In the genomic region with DNA sequence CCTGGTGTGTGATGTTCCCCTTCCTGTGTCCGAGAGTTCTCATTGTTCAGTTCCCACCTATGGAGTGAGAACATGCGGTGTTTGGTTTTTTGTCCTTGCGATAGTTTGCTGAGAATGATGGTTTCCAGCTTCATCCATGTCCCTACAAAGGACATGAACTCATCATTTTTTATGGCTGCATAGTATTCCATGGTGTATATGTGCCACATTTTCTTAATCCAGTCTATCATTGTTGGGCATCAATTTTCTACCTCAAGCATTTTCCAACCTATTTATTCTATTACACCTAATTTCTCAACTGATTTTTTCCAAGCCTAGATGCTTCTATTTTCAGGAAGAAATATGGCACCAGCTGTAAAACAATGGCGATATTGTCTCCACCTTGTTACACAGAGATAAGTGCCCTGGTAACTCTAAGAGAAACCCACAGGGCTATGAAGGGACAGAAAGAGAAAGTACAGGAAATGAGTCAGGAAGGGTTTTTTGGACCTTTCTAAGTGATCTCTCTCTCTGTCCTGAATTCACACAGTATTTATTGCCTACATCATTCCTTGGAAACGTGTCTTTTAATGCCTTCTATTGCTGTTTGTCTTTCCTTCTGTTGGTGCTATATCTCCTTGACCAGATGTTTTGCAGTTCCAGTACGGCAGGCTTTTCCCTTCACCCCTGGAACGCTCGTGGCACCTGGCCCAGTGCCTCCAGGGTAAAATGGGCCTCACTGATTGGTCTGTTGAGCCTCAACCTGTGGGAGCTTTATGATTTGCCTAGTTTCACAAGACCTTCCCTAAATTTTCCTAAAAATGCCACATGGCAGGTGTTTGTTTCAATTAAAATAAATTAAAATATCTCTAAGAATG, we compare ENCODE assay signal across 14 cellular contexts. TPM values are rescaled to one million over a fixed set of nuclear protein-coding genes. Genes with fewer than 3 reads are reported as not detected.
DNase-seq lines count a peak whose midpoint lies in the region; ATAC-seq and TF ChIP-seq lines count a peak whose summit lies in the region.
"Had no signal": no experiment of that assay in that cellular context is flagged by ENCODE, and none has a peak within 500 bp of the region (broad histone marks: within the 10 kb centered on the region; RNA-seq: fewer than 3 reads in every experiment).

No MANE protein-coding gene starts in this region.

- WGBS in stomach, 5 donors: 56 to 67% (median 64%) methylated on average over 8 of the region's 8 CpGs

- in situ Hi-C loops in gastrocnemius medialis (cut with MboI; ENCODE audit: low sequenced_read_pairs in 4 of 4): no loop called here

- H3K27ac ChIP-seq in stomach (peak overlapping the region; percentile 3 to 79 (median 73)), gastrocnemius medialis (no peak overlapping the region)
- H3K27ac ChIP-seq: epithelial cell of prostate, tibial artery had no signal

- ATAC-seq in activated T-cell treated with anti-CD3 and anti-CD28 coated beads, Interleukin-2, amount 50 U/mL, for 4 hours: peak; percentile 62 to 80
- no peak for ATAC-seq in gastrocnemius medialis

- no peaks in the 10 kb centered on the region for H3K36me3 Mint-ChIP-seq in activated T-cell treated with anti-CD3 and anti-CD28 coated beads, Interleukin-2, amount 50 U/mL, for 4 hours (ENCODE audit: insufficient read depth)

- TF ChIP-seq EP300 in stomach (IDR thresholded peaks at IDR 0.05): no peak

- H3K9me3 Mint-ChIP-seq in activated T-cell treated with anti-CD3 and anti-CD28 coated beads, Interleukin-2, amount 50 U/mL, for 4 hours: peaks cover 5% of the 10 kb centered on the region
- H3K9me3 Mint-ChIP-seq: central memory CD8-positive, alpha-beta T cell had no signal

- no peak overlapping the region for H3K4me3 Mint-ChIP-seq in activated T-cell treated with anti-CD3 and anti-CD28 coated beads, Interleukin-2, amount 50 U/mL, for 4 hours
- H3K4me3 Mint-ChIP-seq: central memory CD8-positive, alpha-beta T cell had no signal

- TF ChIP-seq POLR2A in stomach (IDR thresholded peaks at IDR 0.05): no peak
- TF ChIP-seq POLR2A in gastrocnemius medialis (IDR thresholded peaks at IDR 0.05): no peak

- no peaks in the 10 kb centered on the region for H3K9me3 ChIP-seq in stomach
- no peaks in the 10 kb centered on the region for H3K9me3 ChIP-seq in gastrocnemius medialis
- H3K9me3 ChIP-seq: tibial artery had no signal

- DNase-seq in activated T-cell treated with anti-CD3 and anti-CD28 coated beads, Interleukin-2, amount 50 U/mL, for 4 hours: no peak
- DNase-seq in activated T-cell treated with anti-CD3 and anti-CD28 coated beads, Interleukin-2, amount 50 U/mL, for 48 hours: no peak
- DNase-seq in SW480 (ENCODE audit: low spot score) (peak; percentile 33), foreskin melanocyte (peak; percentile 38), stomach (peak; percentile 30), HuH-7.5 (ENCODE audit: low spot score) (no peak), gastrocnemius medialis (no peak)
- no peak for DNase-seq in activated CD8-positive, alpha-beta memory T cell treated with anti-CD3 and anti-CD28 coated beads, Interleukin-2, amount 50 U/mL, for 48 hours
- DNase-seq: MM.1S, NCI-H2171, nucleus accumbens, tibial artery had no signal

- peaks cover 0 to 13% (median 4%) of the 10 kb centered on the region in 4 donors for H3K4me1 ChIP-seq in stomach
- peaks cover 0 to 5% of the 10 kb centered on the region in 2 donors for H3K4me1 ChIP-seq in gastrocnemius medialis

- H3K4me3 ChIP-seq in stomach: no peak overlapping the region
- no peak overlapping the region for H3K4me3 ChIP-seq in gastrocnemius medialis
- H3K4me3 ChIP-seq: tibial artery had no signal

- peaks cover 10% of the 10 kb centered on the region for H3K4me1 Mint-ChIP-seq in activated T-cell treated with anti-CD3 and anti-CD28 coated beads, Interleukin-2, amount 50 U/mL, for 4 hours (ENCODE audit: low read depth)

- no peak for TF ChIP-seq CTCF in stomach (IDR thresholded peaks at IDR 0.05)
- TF ChIP-seq CTCF in gastrocnemius medialis (IDR thresholded peaks at IDR 0.05 in 4 of 5, conservative IDR thresholded peaks at IDR 0.05 in 1 of 5): no peak

- H3K27me3 ChIP-seq in stomach (no peaks in the 10 kb centered on the region), gastrocnemius medialis (no peaks in the 10 kb centered on the region)
- H3K27me3 ChIP-seq: tibial artery had no signal

- intact Hi-C loops in stomach (cut with DNase I; ENCODE audit: low total_unique reads): no loop called here
- intact Hi-C loops in gastrocnemius medialis (cut with DNase I; ENCODE audit: low total_unique reads): no loop called here

- peaks cover 0 to 19% (median 6%) of the 10 kb centered on the region in 4 donors for H3K36me3 ChIP-seq in stomach
- H3K36me3 ChIP-seq in gastrocnemius medialis: peaks cover 0 to 12% of the 10 kb centered on the region in 2 donors

- no peaks in the 10 kb centered on the region for H3K27me3 Mint-ChIP-seq in activated T-cell treated with anti-CD3 and anti-CD28 coated beads, Interleukin-2, amount 50 U/mL, for 4 hours (ENCODE audit: low read depth)
- H3K27me3 Mint-ChIP-seq: central memory CD8-positive, alpha-beta T cell had no signal

RNA-seq across cellular contexts. Expression of a gene that starts 14.6 kb away (rescaled TPM):
- total RNA-seq in activated T-cell treated with anti-CD3 and anti-CD28 coated beads, Interleukin-2, amount 50 U/mL, for 4 hours: 10 to 100 TPM; 70.3 to 87.5 (median 85.1) TPM
- total RNA-seq in stomach: 100 to 1,000 TPM in 3 of 5 donors, 10 to 100 TPM in 2; 69.2 to 149 (median 106) TPM
- 10 to 100 TPM; 21.3 to 44.0 (median 28.3) TPM for polyA plus RNA-seq in stomach
- 100 to 1,000 TPM; 121 to 241 (median 165) TPM for total RNA-seq in gastrocnemius medialis

Comparison
In these comparisons a context has a peak if more than half of its experiments do, and no peak if none do; other contexts are left out.
1. ATAC-seq: peak in activated T-cell treated with anti-CD3 and anti-CD28 coated beads, Interleukin-2, amount 50 U/mL, for 4 hours (2 of 2); none in gastrocnemius medialis (0 of 2).
2. DNase-seq: peak in SW480 (single experiment), foreskin melanocyte (single experiment) and stomach (single experiment); none in activated T-cell treated with anti-CD3 and anti-CD28 coated beads, Interleukin-2, amount 50 U/mL, for 4 hours (single experiment), activated T-cell treated with anti-CD3 and anti-CD28 coated beads, Interleukin-2, amount 50 U/mL, for 48 hours (0 of 2), HuH-7.5 (single experiment), gastrocnemius medialis (0 of 2) and activated CD8-positive, alpha-beta memory T cell treated with anti-CD3 and anti-CD28 coated beads, Interleukin-2, amount 50 U/mL, for 48 hours (single experiment).
3. H3K27ac ChIP-seq: peak in stomach (5 of 5); none in gastrocnemius medialis (0 of 4).